ENCODE assay signal across 9 cellular contexts in genomic region chr2:63692002-63692606, GRCh38.
A peak's percentile ranks its signal among the peaks of the same experiment; 100 is the strongest.
DNase-seq lines count a peak whose midpoint lies in the region; ATAC-seq, FAIRE-seq and TF ChIP-seq lines count a peak whose summit lies in the region.
"Had no signal": no experiment of that assay in that cellular context is flagged by ENCODE, and none has a peak within 500 bp of the region (broad histone marks: within the 10 kb centered on the region; RNA-seq: fewer than 3 reads in every experiment).

No MANE protein-coding gene starts in this region.

- POLR2A ChIA-PET in A673 (lab: Charles Lee; ENCODE audit: low non-redundant PET), result no interaction called here

- in situ Hi-C loops in astrocyte of the spinal cord (cut with HindIII; ENCODE audit: low sequenced_read_pairs) (no loop called here), transverse colon (cut with MboI; ENCODE audit: low pct_ligation_motif_present in 1 of 4, low pct_unique_long_range_greater_than_20kb in 1 of 4, low sequenced_read_pairs in 3 of 4) (loop anchor here (10.0 to 25.0 kb wide), 4 partner anchors 163 to 193 kb away; no protein-coding TSS in a partner anchor)

- ATAC-seq in GM21737 (IDR thresholded peaks at IDR 0.05; ENCODE audit: unreplicated experiment), result no peak
- ATAC-seq in GM19397 (IDR thresholded peaks at IDR 0.05; ENCODE audit: unreplicated experiment), result no peak

- H3K4me1 ChIP-seq in A673 (ENCODE audit: insufficient read depth, low read length, poor library complexity, severe bottlenecking) (no peaks in the 10 kb centered on the region), keratinocyte (ENCODE audit: control insufficient read depth, extremely low read depth, insufficient read depth, low read length) (peaks cover 7% of the 10 kb centered on the region), transverse colon (no peaks in the 10 kb centered on the region)

- no peaks in the 10 kb centered on the region for H4K20me1 ChIP-seq in keratinocyte (ENCODE audit: control insufficient read depth, extremely low read depth, insufficient read depth, low read length)

- CTCF ChIA-PET in A673 (lab: Charles Lee), result no interaction called here

- intact Hi-C loops in A673 (cut with micrococcal nuclease; ENCODE audit: unreplicated experiment) (loop anchor here (10.0 kb wide), 1 partner anchor 633 kb away; no protein-coding TSS in a partner anchor), transverse colon (cut with DNase I; ENCODE audit: low total_unique reads) (loop anchor here (5.0 kb wide), 1 partner anchor 180 kb away; no protein-coding TSS in a partner anchor)

- DNase-seq in A673 (ENCODE audit: low spot score) (peak; percentile 65), EL (peak; percentile 57), NCI-H146 treated with DMSO at 0.1 percent for 48 hours (lab: John Stamatoyannopoulos, UW; ENCODE audit: unreplicated experiment) (peak; percentile 4), astrocyte of the spinal cord (ENCODE audit: low read depth, low spot score) (peak; percentile 71), keratinocyte (ENCODE audit: low read depth, low spot score) (no peak), transverse colon (no peak)
- DNase-seq: stimulated activated naive B cell treated with anti-CD40 and anti-IgM and Interleukin-4, amounts not matched to agents 10 μg/mL and 1 μg/mL and 100 μg/mL, for 72 hours had no signal

- no peaks in the 10 kb centered on the region for H3K79me2 ChIP-seq in keratinocyte (ENCODE audit: control insufficient read depth, insufficient read depth, low read length)

- no peak overlapping the region for H3K9ac ChIP-seq in keratinocyte (ENCODE audit: control insufficient read depth, extremely low read depth, insufficient read depth, low read length)

- H3K36me3 ChIP-seq in A673 (ENCODE audit: insufficient read depth, low read length, poor library complexity, severe bottlenecking), result no peaks in the 10 kb centered on the region
- no peaks in the 10 kb centered on the region for H3K36me3 ChIP-seq in keratinocyte (ENCODE audit: control insufficient read depth in 2 of 2, extremely low read depth in 1 of 2, insufficient read depth in 2 of 2, low read length in 2 of 2)
- no peaks in the 10 kb centered on the region for H3K36me3 ChIP-seq in transverse colon

- TF ChIP-seq POLR2A in transverse colon (IDR thresholded peaks at IDR 0.05), result no peak

- no peak overlapping the region for H3K27ac ChIP-seq in A673 (ENCODE audit: low read depth, low read length, poor library complexity, severe bottlenecking)
- no peak overlapping the region for H3K27ac ChIP-seq in keratinocyte (ENCODE audit: control insufficient read depth, insufficient read depth, low read length)
- no peak overlapping the region for H3K27ac ChIP-seq in transverse colon

- H3K4me3 ChIP-seq in A673 (ENCODE audit: low read depth, low read length, poor library complexity, severe bottlenecking) (no peak overlapping the region), astrocyte of the spinal cord (ENCODE audit: low read depth, low read length) (no peak overlapping the region), keratinocyte (ENCODE audit: control insufficient read depth in 2 of 3, extremely low read depth in 1 of 3, insufficient read depth in 2 of 3, low read depth in 1 of 3, low read length in 3 of 3) (no peak overlapping the region), transverse colon (no peak overlapping the region)

- H3K9me3 ChIP-seq in A673 (ENCODE audit: low read depth, low read length, poor library complexity, severe bottlenecking), result no peaks in the 10 kb centered on the region
- H3K9me3 ChIP-seq in keratinocyte (ENCODE audit: control insufficient read depth, low read depth, low read length), result no peaks in the 10 kb centered on the region
- no peaks in the 10 kb centered on the region for H3K9me3 ChIP-seq in transverse colon

- 0% methylated on average over 1 of the region's 1 CpG for WGBS in transverse colon (ENCODE audit: low coverage in 1 of 2), 2 donors

- no peak overlapping the region for H2AFZ ChIP-seq in keratinocyte (ENCODE audit: control insufficient read depth, low read length)

- dilution Hi-C loops in keratinocyte (cut with MboI; ENCODE audit: extremely low pct_ligation_motif_present, low sequenced_read_pairs), result no loop called here

- no peak for TF ChIP-seq EP300 in transverse colon (IDR thresholded peaks at IDR 0.05; ENCODE audit: low read depth)

- no peak for FAIRE-seq in keratinocyte (lab: Jason Lieb, UNC)

- H3K27me3 ChIP-seq in A673 (replicated peaks; ENCODE audit: insufficient read depth, low read depth, low read length, poor library complexity), result no peaks in the 10 kb centered on the region
- H3K27me3 ChIP-seq in keratinocyte (ENCODE audit: control insufficient read depth, extremely low read depth, insufficient read depth, low read length), result no peaks in the 10 kb centered on the region
- H3K27me3 ChIP-seq in transverse colon, result no peaks in the 10 kb centered on the region

- no peak overlapping the region for H3K4me2 ChIP-seq in keratinocyte (ENCODE audit: control insufficient read depth, extremely low read depth, insufficient read depth, low read depth, low read length)

- TF ChIP-seq CTCF in A673 (conservative IDR thresholded peaks at IDR 0.05; ENCODE audit: low read depth, low read length) (peak; percentile 69), astrocyte of the spinal cord (IDR thresholded peaks at IDR 0.05; ENCODE audit: low read depth, low read length) (peak; percentile 43), keratinocyte (optimal IDR thresholded peaks at IDR 0.05 in 1 of 3, IDR thresholded peaks at IDR 0.05 in 1 of 3, conservative IDR thresholded peaks at IDR 0.05 in 1 of 3; ENCODE audit: extremely low read depth in 1 of 3, insufficient read depth in 2 of 3, low read length in 3 of 3) (peak in 2 of 3 experiments; percentile 27 to 32), transverse colon (IDR thresholded peaks at IDR 0.05) (peak; percentile 46 to 69 (median 58))

- no peaks in the 10 kb centered on the region for H3K9me1 ChIP-seq in keratinocyte (ENCODE audit: control insufficient read depth, extremely low read depth, insufficient read depth, low read length)

- BruUV-seq in A673 (replicated peaks; lab: Mats Ljungman, UMichigan), result no TSS peak

Comparison
In these comparisons a context has a peak if more than half of its experiments do, and no peak if none do; other contexts are left out.
1. DNase-seq: peak in A673 (single experiment), EL (single experiment), NCI-H146 treated with DMSO at 0.1 percent for 48 hours (single experiment) and astrocyte of the spinal cord (single experiment); none in keratinocyte (single experiment) and transverse colon (single experiment).
2. Peak in every context shown above with its lines, with median percentiles within 50 percentile points of each other: CTCF ChIP-seq.